ENCODE assay signal across 7 cellular contexts in genomic region chr5:19753579-19753978, GRCh38.
"Had no signal": no experiment of that assay in that cellular context is flagged by ENCODE, and none has a peak within 500 bp of the region (broad histone marks: within the 10 kb centered on the region; RNA-seq: fewer than 3 reads in every experiment).

No MANE protein-coding gene starts in this region.

- H3K27ac Mint-ChIP-seq: IgD-negative memory B cell had no signal

- H3K4me1 Mint-ChIP-seq: IgD-negative memory B cell had no signal

- H3K4me3 Mint-ChIP-seq: IgD-negative memory B cell had no signal

- DNase-seq: IMR-90, KBM-7, KG1 had no signal

- H3K4me3 ChIP-seq: K562 had no signal

- ATAC-seq: HepG2, K562 had no signal

- H3K27me3 Mint-ChIP-seq: IgD-negative memory B cell had no signal

- H3K27ac ChIP-seq: HL-60 had no signal

- H3K36me3 Mint-ChIP-seq: IgD-negative memory B cell had no signal
